Comparison of ENCODE assay signal across 21 cellular contexts in genomic region chr15:92962914-92963313, GRCh38.
"Had no signal": no experiment of that assay in that cellular context is flagged by ENCODE, and none has a peak within 500 bp of the region (broad histone marks: within the 10 kb centered on the region; RNA-seq: fewer than 3 reads in every experiment).

No MANE protein-coding gene starts in this region.

- H3K9me3 Mint-ChIP-seq: activated naive CD8-positive, alpha-beta T cell treated with anti-CD3 and anti-CD28 coated beads, Interleukin-2, amount 10 ng/mL, durations not matched to agents 7 days and 5 days had no signal

- ATAC-seq: activated CD4-positive, CD25-positive, alpha-beta regulatory T cell treated with anti-CD3 and anti-CD28 coated beads, Interleukin-2, amount 50 U/mL, for 24 hours; gastroesophageal sphincter; left ventricle myocardium superior; sciatic nerve; upper lobe of right lung had no signal

- H3K4me1 Mint-ChIP-seq: neural progenitor cell had no signal

- H3K27ac Mint-ChIP-seq: activated naive CD8-positive, alpha-beta T cell treated with anti-CD3 and anti-CD28 coated beads, Interleukin-2, amount 10 ng/mL, durations not matched to agents 7 days and 5 days; neural progenitor cell had no signal

- DNase-seq: activated CD4-positive, alpha-beta T cell treated with anti-CD3 and anti-CD28 coated beads, Interleukin-2, amount 50 U/mL, for 1 hour; activated CD8-positive, alpha-beta memory T cell treated with anti-CD3 and anti-CD28 coated beads for 24 hours; activated gamma-delta T cell treated with Interleukin-2 at 50 U/mL for 16 hours; activated naive CD8-positive, alpha-beta T cell treated with anti-CD3 and anti-CD28 coated beads, Interleukin-2, amount 10 ng/mL, durations not matched to agents 7 days and 5 days; amygdala; head of caudate nucleus; hypothalamus; left ventricle myocardium superior; mammary epithelial cell; SK-N-SH; small intestine; stimulated activated CD4-positive, alpha-beta T cell treated with anti-CD3 and anti-CD28 coated beads, Interleukin-15, amount 100 ng/mL, for 24 hours; stimulated activated CD8-positive, alpha-beta memory T cell treated with anti-CD3 and anti-CD28 coated beads, Interleukin-4, amount 100 ng/mL, for 48 hours; stimulated activated naive CD4-positive, alpha-beta T cell treated with Interleukin-2 at 50 U/mL for 16 hours; substantia nigra; thyroid gland; upper lobe of right lung had no signal

- H3K4me3 Mint-ChIP-seq: activated naive CD8-positive, alpha-beta T cell treated with anti-CD3 and anti-CD28 coated beads, Interleukin-2, amount 10 ng/mL, durations not matched to agents 7 days and 5 days; neural progenitor cell had no signal

- H3K27me3 Mint-ChIP-seq: activated naive CD8-positive, alpha-beta T cell treated with anti-CD3 and anti-CD28 coated beads, Interleukin-2, amount 10 ng/mL, durations not matched to agents 7 days and 5 days had no signal
